8 cellular contexts compared by ENCODE assay signal in genomic region chr14:105532735-105533141, GRCh38. TPM values are rescaled to one million over a fixed set of nuclear protein-coding genes. Genes with fewer than 3 reads are reported as not detected.
DNase-seq lines count a peak whose midpoint lies in the region; ATAC-seq and TF ChIP-seq lines count a peak whose summit lies in the region.

No MANE protein-coding gene starts in this region.

- H3K27me3 ChIP-seq in AG04450 (ENCODE audit: control insufficient read depth, insufficient read depth, low read length), result peaks cover 20% of the 10 kb centered on the region
- H3K27me3 ChIP-seq in transverse colon, result peaks cover 54% of the 10 kb centered on the region

- no peaks in the 10 kb centered on the region for H3K36me3 ChIP-seq in transverse colon

- peaks cover 3 to 23% (median 17%) of the 10 kb centered on the region in 4 donors for H3K4me1 ChIP-seq in transverse colon

- WGBS in transverse colon (ENCODE audit: low coverage in 1 of 2), 2 donors, result 66 to 80% methylated on average over 2 to 10 of the region's 10 CpGs

- CTCF ChIA-PET in AG04450 (lab: Charles Lee), result interaction anchor here (0.6 to 2.0 kb wide), 4 partner anchors 16 to 905 kb away, joined by 3 to 8 read pairs (median 4); no protein-coding TSS in a partner anchor

- DNase-seq in AG04450 (ENCODE audit: low read depth, low spot score) (no peak), GM12864 (ENCODE audit: low read depth) (no peak), NCI-H69 (lab: John Stamatoyannopoulos, UW) (peak; percentile 15), epithelial cell of proximal tubule (ENCODE audit: low read depth) (no peak), NCI-H2196 (lab: John Stamatoyannopoulos, UW; ENCODE audit: unreplicated experiment) (no peak), NCI-H1694 treated with DMSO at 0.1 percent for 48 hours (lab: John Stamatoyannopoulos, UW) (no peak), transverse colon (no peak)

- H3K4me3 ChIP-seq in AG04450 (ENCODE audit: low read depth, low read length) (no peak overlapping the region), GM12864 (ENCODE audit: low read depth, low read length) (no peak overlapping the region), epithelial cell of proximal tubule (ENCODE audit: low read depth, low read length) (no peak overlapping the region), transverse colon (no peak overlapping the region)

- in situ Hi-C loops in transverse colon (cut with MboI; ENCODE audit: low pct_ligation_motif_present in 1 of 4, low pct_unique_long_range_greater_than_20kb in 1 of 4, low sequenced_read_pairs in 3 of 4), result no loop called here

- peaks cover 3% of the 10 kb centered on the region; the same call in 1 of the 2 replicates for H3K9me3 ChIP-seq in AG04450 (ENCODE audit: control insufficient read depth, insufficient read depth, low read length)
- H3K9me3 ChIP-seq in transverse colon, result no peaks in the 10 kb centered on the region

- TF ChIP-seq POLR2A in transverse colon (IDR thresholded peaks at IDR 0.05), result no peak

- no peak for TF ChIP-seq EP300 in transverse colon (IDR thresholded peaks at IDR 0.05; ENCODE audit: low read depth)

- POLR2A ChIA-PET in AG04450 (lab: Yijun Ruan, JAX), result no interaction called here

- intact Hi-C loops in transverse colon (cut with DNase I; ENCODE audit: low total_unique reads), result no loop called here

- TF ChIP-seq CTCF in AG04450 (IDR thresholded peaks at IDR 0.05; ENCODE audit: low read depth, low read length) (peak; percentile 43), GM12864 (IDR thresholded peaks at IDR 0.05; ENCODE audit: low read depth, low read length, missing control alignments) (peak; percentile 73), epithelial cell of proximal tubule (conservative IDR thresholded peaks at IDR 0.05; ENCODE audit: low read depth, low read length) (peak; percentile 40), transverse colon (IDR thresholded peaks at IDR 0.05) (peak in 1 of 5 experiments; percentile 9)

- no peak for ATAC-seq in HG02642 (IDR thresholded peaks at IDR 0.05; ENCODE audit: poor library complexity, unreplicated experiment)

- H3K27ac ChIP-seq in AG04450 (ENCODE audit: low read depth, low read length) (no peak overlapping the region), transverse colon (no peak overlapping the region)

RNA-seq across cellular contexts. Expression of gene TMEM121, which starts 6.4 kb away (rescaled TPM):
- 1.5 and 2.0 TPM in 2 replicates for polyA plus RNA-seq in AG04450 (2011; rRNA removed)
- polyA minus RNA-seq in AG04450 (2011; rRNA and poly(A)+ RNA removed), result 0.83 TPM in 2 replicates
- total RNA-seq in epithelial cell of proximal tubule (3.5 and 5.6 TPM in 2 replicates), transverse colon (under 1 TPM in 2 of 4 donors, not detected in 2; 0.48 to 0.96 TPM)

RNA-seq across cellular contexts. Expression of gene TEDC1, which starts 41.7 kb away (rescaled TPM):
- 1.7 and 1.9 TPM in 2 replicates for polyA plus RNA-seq in AG04450 (2011; rRNA removed)
- polyA minus RNA-seq in AG04450 (2011; rRNA and poly(A)+ RNA removed), result 0.22 and 0.64 TPM in 2 replicates
- total RNA-seq in epithelial cell of proximal tubule (30.5 and 48.3 TPM in 2 replicates), transverse colon (10 to 100 TPM; 10.8 to 52.9 (median 29.5) TPM)

RNA-seq across cellular contexts. Expression of gene CRIP1, which starts 46.1 kb away (rescaled TPM):
- polyA plus RNA-seq in AG04450 (2011; rRNA removed), result 0.74 and 0.86 TPM in 2 replicates
- not detected in 2 replicates for polyA minus RNA-seq in AG04450 (2011; rRNA and poly(A)+ RNA removed)
- total RNA-seq in epithelial cell of proximal tubule, result 7.0 and 8.3 TPM in 2 replicates
- 100 to 1,000 TPM in 1 of 4 donors, 10 to 100 TPM in 2, not detected in 1; 16.9 to 246 (median 63.0) TPM for total RNA-seq in transverse colon

RNA-seq across cellular contexts. Expression of gene CRIP2, which starts 58.1 kb away (rescaled TPM):
- 28.2 and 43.8 TPM in 2 replicates for polyA plus RNA-seq in AG04450 (2011; rRNA removed)
- 6.6 and 9.3 TPM in 2 replicates for polyA minus RNA-seq in AG04450 (2011; rRNA and poly(A)+ RNA removed)
- 101 and 121 TPM in 2 replicates for total RNA-seq in epithelial cell of proximal tubule
- 10 to 100 TPM; 11.2 to 67.3 (median 22.4) TPM for total RNA-seq in transverse colon
